In genomic region chr5:150152636-150153462, GRCh38 we compare ENCODE assay signal across 14 cellular contexts. TPM values are rescaled to one million over a fixed set of nuclear protein-coding genes. Genes with fewer than 3 reads are reported as not detected.
DNase-seq lines count a peak whose midpoint lies in the region; ATAC-seq and TF ChIP-seq lines count a peak whose summit lies in the region.
"Had no signal": no experiment of that assay in that cellular context is flagged by ENCODE, and none has a peak within 500 bp of the region (broad histone marks: within the 10 kb centered on the region; RNA-seq: fewer than 3 reads in every experiment).

No MANE protein-coding gene starts in this region.

- no peaks in the 10 kb centered on the region for H3K9me3 ChIP-seq in BLaER1
- no peaks in the 10 kb centered on the region for H3K9me3 ChIP-seq in gastroesophageal sphincter
- H3K9me3 ChIP-seq in sigmoid colon, result no peaks in the 10 kb centered on the region
- H3K9me3 ChIP-seq in effector memory CD4-positive, alpha-beta T cell (ENCODE audit: control insufficient read depth, low read length), result no peaks in the 10 kb centered on the region

- no peaks in the 10 kb centered on the region for H3K9me3 Mint-ChIP-seq in activated T-helper 17 cell treated with anti-CD3 and anti-CD28 coated beads, Interleukin-2, amount 50 U/mL, for 72 hours

- no peak overlapping the region for H3K4me3 Mint-ChIP-seq in activated T-helper 17 cell treated with anti-CD3 and anti-CD28 coated beads, Interleukin-2, amount 50 U/mL, for 72 hours

- peaks cover 50% of the 10 kb centered on the region for H3K36me3 ChIP-seq in BLaER1
- peaks cover 0 to 19% of the 10 kb centered on the region in 2 donors for H3K36me3 ChIP-seq in gastroesophageal sphincter
- H3K36me3 ChIP-seq in sigmoid colon, result peaks cover 0 to 15% (median 0%) of the 10 kb centered on the region in 4 donors
- no peaks in the 10 kb centered on the region for H3K36me3 ChIP-seq in effector memory CD4-positive, alpha-beta T cell (ENCODE audit: control insufficient read depth, insufficient read depth, low read length)

- H3K4me1 Mint-ChIP-seq in activated T-helper 17 cell treated with anti-CD3 and anti-CD28 coated beads, Interleukin-2, amount 50 U/mL, for 72 hours, result peaks cover 6% of the 10 kb centered on the region

- TF ChIP-seq EP300 in gastroesophageal sphincter (IDR thresholded peaks at IDR 0.05) (no peak), sigmoid colon (IDR thresholded peaks at IDR 0.05) (no peak)

- H3K27me3 Mint-ChIP-seq in activated T-helper 17 cell treated with anti-CD3 and anti-CD28 coated beads, Interleukin-2, amount 50 U/mL, for 72 hours, result peaks cover 22% of the 10 kb centered on the region

- H3K4me1 ChIP-seq in BLaER1, result peaks cover 83% of the 10 kb centered on the region
- peaks cover 0 to 83% (median 20%) of the 10 kb centered on the region in 3 donors for H3K4me1 ChIP-seq in gastroesophageal sphincter
- H3K4me1 ChIP-seq in sigmoid colon, result peaks cover 0 to 48% (median 34%) of the 10 kb centered on the region in 4 donors
- no peaks in the 10 kb centered on the region for H3K4me1 ChIP-seq in effector memory CD4-positive, alpha-beta T cell (ENCODE audit: control insufficient read depth, insufficient read depth, low read length, poor library complexity, severe bottlenecking)

- no peak for DNase-seq in sigmoid colon
- no peak for DNase-seq in NOMO-1 (lab: John Stamatoyannopoulos, UW; ENCODE audit: unreplicated experiment in 2 of 2)
- no peak for DNase-seq in effector memory CD4-positive, alpha-beta T cell
- DNase-seq: activated CD4-positive, alpha-beta T cell treated with anti-CD3 and anti-CD28 coated beads, Interleukin-2, amount 50 U/mL, for 1 hour; NCI-H345; stimulated activated CD4-positive, alpha-beta T cell treated with anti-CD3 and anti-CD28 coated beads, Interleukin-2, amount 100 ng/mL, for 48 hours had no signal

- no peaks in the 10 kb centered on the region for H3K36me3 Mint-ChIP-seq in activated T-helper 17 cell treated with anti-CD3 and anti-CD28 coated beads, Interleukin-2, amount 50 U/mL, for 72 hours (ENCODE audit: low read depth)

- 73% methylated on average over 2 of the region's 12 CpGs; no CpG with 5 or more reads in 1 of the 2 donors for WGBS in gastroesophageal sphincter (ENCODE audit: low coverage in 1 of 2), 2 donors
- WGBS in sigmoid colon, 2 donors, result 75% methylated on average over 12 of the region's 12 CpGs

- peak overlapping the region; percentile 100 for H3K4me2 ChIP-seq in BLaER1

- intact Hi-C loops in sigmoid colon (cut with DNase I), result no loop called here

- H3K4me3 ChIP-seq in BLaER1 (peak overlapping the region; percentile 86), gastroesophageal sphincter (peak overlapping the region; percentile 6 to 63), sigmoid colon (peak overlapping the region in 3 of 4 donors; percentile 54 to 61 (median 57))
- H3K4me3 ChIP-seq in effector memory CD4-positive, alpha-beta T cell (ENCODE audit: insufficient read depth, low read depth, low read length, poor library complexity, severe bottlenecking), result no peak overlapping the region

- peak overlapping the region; percentile 93 for H3K27ac ChIP-seq in BLaER1
- H3K27ac ChIP-seq in gastroesophageal sphincter, result peak overlapping the region in 3 of 4 donors; percentile 89 to 93 (median 90)
- peak overlapping the region; percentile 84 to 92 (median 87) for H3K27ac ChIP-seq in sigmoid colon
- H3K27ac ChIP-seq in effector memory CD4-positive, alpha-beta T cell (ENCODE audit: insufficient read depth, low read length, poor library complexity, severe bottlenecking), result no peak overlapping the region

- peak; percentile 43 for ATAC-seq in activated T-helper 17 cell treated with anti-CD3 and anti-CD28 coated beads, Interleukin-2, amount 50 U/mL, for 72 hours (replicated peaks)
- ATAC-seq in gastroesophageal sphincter (no peak), HG03342 (IDR thresholded peaks at IDR 0.05; ENCODE audit: unreplicated experiment) (no peak), GM21390 (IDR thresholded peaks at IDR 0.05; ENCODE audit: unreplicated experiment) (no peak)

- H3K9ac ChIP-seq in BLaER1, result peak overlapping the region; percentile 91

- no peaks in the 10 kb centered on the region for H3K27me3 ChIP-seq in BLaER1
- no peaks in the 10 kb centered on the region for H3K27me3 ChIP-seq in gastroesophageal sphincter
- no peaks in the 10 kb centered on the region for H3K27me3 ChIP-seq in sigmoid colon
- H3K27me3 ChIP-seq in effector memory CD4-positive, alpha-beta T cell (replicated peaks; ENCODE audit: control insufficient read depth, insufficient read depth, low read length, poor library complexity, severe bottlenecking), result peaks cover 4% of the 10 kb centered on the region

- no peak for TF ChIP-seq CTCF in gastroesophageal sphincter (IDR thresholded peaks at IDR 0.05)
- no peak for TF ChIP-seq CTCF in sigmoid colon (IDR thresholded peaks at IDR 0.05)

- TF ChIP-seq POLR2A in gastroesophageal sphincter (IDR thresholded peaks at IDR 0.05) (no peak), sigmoid colon (IDR thresholded peaks at IDR 0.05) (no peak)

- 0 out of 2 replicates have a peak, but pooled peaks cover 5% of the 10 kb centered on the region for H4K20me1 ChIP-seq in BLaER1

- no peak overlapping the region for H3K27ac Mint-ChIP-seq in activated T-helper 17 cell treated with anti-CD3 and anti-CD28 coated beads, Interleukin-2, amount 50 U/mL, for 72 hours

RNA-seq across cellular contexts. Expression of gene PDGFRB, which starts 2.8 kb away (rescaled TPM):
- total RNA-seq in activated T-helper 17 cell treated with anti-CD3 and anti-CD28 coated beads, Interleukin-2, amount 50 U/mL, for 72 hours, result under 1 TPM; 0.26 to 0.76 TPM
- total RNA-seq in gastroesophageal sphincter, result 100 to 1,000 TPM in 3 of 4 donors, 10 to 100 TPM in 1; 87.5 to 161 (median 113) TPM
- total RNA-seq in sigmoid colon, result 100 to 1,000 TPM in 1 of 4 donors, 10 to 100 TPM in 3; 54.9 to 104 (median 69.4) TPM
- 10 to 100 TPM in 1 of 3 donors, 1 to 10 TPM in 2; 3.9 to 26.7 (median 6.0) TPM for polyA plus RNA-seq in sigmoid colon

RNA-seq across cellular contexts. Expression of gene CDX1, which starts 13.7 kb away (rescaled TPM):
- not detected for total RNA-seq in activated T-helper 17 cell treated with anti-CD3 and anti-CD28 coated beads, Interleukin-2, amount 50 U/mL, for 72 hours
- total RNA-seq in gastroesophageal sphincter (not detected), sigmoid colon (1 to 10 TPM in 1 of 4 donors, under 1 TPM in 1, not detected in 2; 0.71 to 1.4 TPM)
- polyA plus RNA-seq in sigmoid colon, result 100 to 1,000 TPM; 325 to 455 (median 330) TPM
- total RNA-seq: glomerular endothelial cell, myocyte, SK-MEL-5 had no signal

RNA-seq across cellular contexts. Expression of gene SLC6A7, which starts 37.0 kb away (rescaled TPM):
- total RNA-seq in activated T-helper 17 cell treated with anti-CD3 and anti-CD28 coated beads, Interleukin-2, amount 50 U/mL, for 72 hours, result not detected
- total RNA-seq in gastroesophageal sphincter, result not detected
- not detected for total RNA-seq in sigmoid colon
- polyA plus RNA-seq in sigmoid colon, result 10 to 100 TPM in 1 of 3 donors, under 1 TPM in 2; 0.46 to 10.8 (median 0.60) TPM
- total RNA-seq: glomerular endothelial cell, myocyte, SK-MEL-5 had no signal

Comparison
In these comparisons a context has a peak if more than half of its experiments do, and no peak if none do; other contexts are left out.
1. RNA of gene PDGFRB, which starts 2.8 kb away (total RNA-seq): 87.5 to 161 TPM in gastroesophageal sphincter and 54.9 to 104 TPM in sigmoid colon; 0.26 to 0.76 TPM in activated T-helper 17 cell treated with anti-CD3 and anti-CD28 coated beads, Interleukin-2, amount 50 U/mL, for 72 hours; every median in the first group is over 10 times any median in the second.